ENCODE assay signal across 6 cellular contexts in the genomic region with DNA sequence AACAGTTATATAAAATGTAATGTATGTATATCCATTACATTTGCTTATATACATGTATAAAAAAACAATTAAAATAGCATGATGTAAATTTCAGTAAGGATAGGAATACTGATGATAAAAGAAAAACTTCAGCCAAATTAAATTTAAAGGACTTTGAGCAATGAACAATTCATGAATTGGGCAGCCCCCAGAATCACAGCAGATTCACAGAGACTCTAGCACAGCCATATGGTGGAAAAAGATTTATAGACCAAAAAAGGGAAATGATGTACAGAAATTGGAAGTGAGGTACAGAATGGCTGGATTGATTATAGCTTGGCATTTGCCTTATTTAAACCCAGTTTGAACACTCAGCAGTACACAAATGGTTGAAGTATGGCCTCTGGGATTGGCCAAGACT. TPM values are rescaled to one million over a fixed set of nuclear protein-coding genes. Genes with fewer than 3 reads are reported as not detected.
"Had no signal": no experiment of that assay in that cellular context is flagged by ENCODE, and none has a peak within 500 bp of the region (broad histone marks: within the 10 kb centered on the region; RNA-seq: fewer than 3 reads in every experiment).

No MANE protein-coding gene starts in this region.

- DNase-seq: IMR-90, KBM-7 had no signal

- H3K27ac Mint-ChIP-seq: IgD-negative memory B cell had no signal

- FAIRE-seq: HTR-8/SVneo, K562 had no signal

- H3K27ac ChIP-seq: HL-60 had no signal

- H3K4me3 Mint-ChIP-seq: IgD-negative memory B cell had no signal

- H3K9me3 Mint-ChIP-seq: IgD-negative memory B cell had no signal

- H3K4me3 ChIP-seq: K562 had no signal

RNA-seq across cellular contexts. Expression of gene RAB40AL, which starts 34.7 kb away (rescaled TPM):
- polyA plus RNA-seq: IgD-negative memory B cell had no signal
